ENCODE assay signal across 22 cellular contexts in genomic region chrX:136856050-136856449, GRCh38. TPM values are rescaled to one million over a fixed set of nuclear protein-coding genes. Genes with fewer than 3 reads are reported as not detected.
A peak's percentile ranks its signal among the peaks of the same experiment; 100 is the strongest.
DNase-seq lines count a peak whose midpoint lies in the region; ATAC-seq and TF ChIP-seq lines count a peak whose summit lies in the region.
"Had no signal": no experiment of that assay in that cellular context is flagged by ENCODE, and none has a peak within 500 bp of the region (broad histone marks: within the 10 kb centered on the region; RNA-seq: fewer than 3 reads in every experiment).

No MANE protein-coding gene starts in this region.

- POLR2A ChIA-PET in activated CD8-positive, alpha-beta T cell treated with anti-CD3 and anti-CD28 coated beads for 36 hours (lab: Charles Lee), result no interaction called here
- POLR2A ChIA-PET in activated CD8-positive, alpha-beta T cell treated with anti-CD3 and anti-CD28 coated beads, Interleukin-2, amount 10 ng/mL, durations not matched to agents 7 days and 5 days (lab: Charles Lee), result no interaction called here
- POLR2A ChIA-PET in activated B cell treated with CpG ODN at 0.5 μM for 24 hours (lab: Charles Lee), result no interaction called here

- no peak for ATAC-seq in activated CD8-positive, alpha-beta T cell treated with anti-CD3 and anti-CD28 coated beads for 36 hours
- ATAC-seq in activated CD8-positive, alpha-beta T cell treated with anti-CD3 and anti-CD28 coated beads, Interleukin-2, amount 10 ng/mL, durations not matched to agents 7 days and 5 days, result no peak
- ATAC-seq in GM21717 (IDR thresholded peaks at IDR 0.05; ENCODE audit: unreplicated experiment), result peak; percentile 11
- no peak for ATAC-seq in activated B cell treated with CpG ODN at 0.5 μM for 24 hours (ENCODE audit: low read depth)
- no peak for ATAC-seq in stimulated activated effector memory CD8-positive, alpha-beta T cell treated with anti-CD3 and anti-CD28 coated beads, Interleukin-12 subunit alpha, Interleukin-12 subunit beta, amount 100 ng/mL, for 72 hours
- no peak for ATAC-seq in HG03095 (IDR thresholded peaks at IDR 0.05; ENCODE audit: unreplicated experiment)
- ATAC-seq: A549; left lobe of liver; stimulated activated naive CD8-positive, alpha-beta T cell treated with anti-CD3 and anti-CD28 coated beads, Interleukin-15, Interleukin-2, amounts not matched to agents 100 U/mL and 50 U/mL, for 24 hours had no signal

- H3K27ac Mint-ChIP-seq in activated CD8-positive, alpha-beta T cell treated with anti-CD3 and anti-CD28 coated beads for 36 hours, result peak overlapping the region; percentile 57
- H3K27ac Mint-ChIP-seq in activated CD8-positive, alpha-beta T cell treated with anti-CD3 and anti-CD28 coated beads, Interleukin-2, amount 10 ng/mL, durations not matched to agents 7 days and 5 days, result no peak overlapping the region
- peak overlapping the region; percentile 61 for H3K27ac Mint-ChIP-seq in activated B cell treated with CpG ODN at 0.5 μM for 24 hours
- peak overlapping the region; percentile 60 for H3K27ac Mint-ChIP-seq in stimulated activated effector memory CD8-positive, alpha-beta T cell treated with anti-CD3 and anti-CD28 coated beads, Interleukin-12 subunit alpha, Interleukin-12 subunit beta, amount 100 ng/mL, for 72 hours

- TF ChIP-seq CTCF in activated CD8-positive, alpha-beta T cell treated with anti-CD3 and anti-CD28 coated beads for 36 hours (IDR thresholded peaks at IDR 0.05), result no peak
- TF ChIP-seq CTCF in activated B cell treated with CpG ODN at 0.5 μM for 24 hours (IDR thresholded peaks at IDR 0.05) (no peak), dorsolateral prefrontal cortex (IDR thresholded peaks at IDR 0.05 in 54 of 56, conservative IDR thresholded peaks at IDR 0.05 in 2 of 56; ENCODE audit: low read depth in 1 of 56, partially characterized antibody in 56 of 56) (no peak)

- no peak overlapping the region for H3K4me3 ChIP-seq in dorsolateral prefrontal cortex
- H3K4me3 ChIP-seq: A549 had no signal

- H3K4me3 Mint-ChIP-seq in activated CD8-positive, alpha-beta T cell treated with anti-CD3 and anti-CD28 coated beads for 36 hours, result no peak overlapping the region
- H3K4me3 Mint-ChIP-seq in activated CD8-positive, alpha-beta T cell treated with anti-CD3 and anti-CD28 coated beads, Interleukin-2, amount 10 ng/mL, durations not matched to agents 7 days and 5 days, result no peak overlapping the region
- H3K4me3 Mint-ChIP-seq in activated B cell treated with CpG ODN at 0.5 μM for 24 hours, result no peak overlapping the region
- no peak overlapping the region for H3K4me3 Mint-ChIP-seq in stimulated activated effector memory CD8-positive, alpha-beta T cell treated with anti-CD3 and anti-CD28 coated beads, Interleukin-12 subunit alpha, Interleukin-12 subunit beta, amount 100 ng/mL, for 72 hours
- H3K4me3 Mint-ChIP-seq: CD4-positive, alpha-beta memory T cell had no signal

- peaks cover 23% of the 10 kb centered on the region for H3K4me1 Mint-ChIP-seq in activated CD8-positive, alpha-beta T cell treated with anti-CD3 and anti-CD28 coated beads for 36 hours (ENCODE audit: low read depth)
- H3K4me1 Mint-ChIP-seq in activated CD8-positive, alpha-beta T cell treated with anti-CD3 and anti-CD28 coated beads, Interleukin-2, amount 10 ng/mL, durations not matched to agents 7 days and 5 days (ENCODE audit: low read depth), result peaks cover 10% of the 10 kb centered on the region
- H3K4me1 Mint-ChIP-seq in activated B cell treated with CpG ODN at 0.5 μM for 24 hours, result peaks cover 14% of the 10 kb centered on the region
- H3K4me1 Mint-ChIP-seq in stimulated activated effector memory CD8-positive, alpha-beta T cell treated with anti-CD3 and anti-CD28 coated beads, Interleukin-12 subunit alpha, Interleukin-12 subunit beta, amount 100 ng/mL, for 72 hours, result peaks cover 24% of the 10 kb centered on the region

- peaks cover 23% of the 10 kb centered on the region for H3K36me3 Mint-ChIP-seq in activated CD8-positive, alpha-beta T cell treated with anti-CD3 and anti-CD28 coated beads for 36 hours (ENCODE audit: low read depth)
- H3K36me3 Mint-ChIP-seq in activated CD8-positive, alpha-beta T cell treated with anti-CD3 and anti-CD28 coated beads, Interleukin-2, amount 10 ng/mL, durations not matched to agents 7 days and 5 days (ENCODE audit: low read depth), result peaks cover 45% of the 10 kb centered on the region
- H3K36me3 Mint-ChIP-seq in activated B cell treated with CpG ODN at 0.5 μM for 24 hours (ENCODE audit: low read depth), result peaks cover 40% of the 10 kb centered on the region
- H3K36me3 Mint-ChIP-seq in stimulated activated effector memory CD8-positive, alpha-beta T cell treated with anti-CD3 and anti-CD28 coated beads, Interleukin-12 subunit alpha, Interleukin-12 subunit beta, amount 100 ng/mL, for 72 hours, result peaks cover 68% of the 10 kb centered on the region

- no peaks in the 10 kb centered on the region for H3K27me3 Mint-ChIP-seq in activated CD8-positive, alpha-beta T cell treated with anti-CD3 and anti-CD28 coated beads for 36 hours
- H3K27me3 Mint-ChIP-seq in activated CD8-positive, alpha-beta T cell treated with anti-CD3 and anti-CD28 coated beads, Interleukin-2, amount 10 ng/mL, durations not matched to agents 7 days and 5 days (ENCODE audit: low read depth), result no peaks in the 10 kb centered on the region
- H3K27me3 Mint-ChIP-seq in activated B cell treated with CpG ODN at 0.5 μM for 24 hours, result no peaks in the 10 kb centered on the region
- H3K27me3 Mint-ChIP-seq: CD4-positive, alpha-beta memory T cell had no signal

- CTCF ChIA-PET in activated CD8-positive, alpha-beta T cell treated with anti-CD3 and anti-CD28 coated beads for 36 hours (lab: Charles Lee), result no interaction called here
- CTCF ChIA-PET in activated CD8-positive, alpha-beta T cell treated with anti-CD3 and anti-CD28 coated beads, Interleukin-2, amount 10 ng/mL, durations not matched to agents 7 days and 5 days (lab: Charles Lee), result no interaction called here
- CTCF ChIA-PET in activated B cell treated with CpG ODN at 0.5 μM for 24 hours (lab: Charles Lee), result no interaction called here

- no peak overlapping the region for H3K27ac ChIP-seq in dorsolateral prefrontal cortex
- H3K27ac ChIP-seq: A549, KMS-11 had no signal

- peaks cover 0 to 36% (median 0%) of the 10 kb centered on the region in 45 donors for H3K27me3 ChIP-seq in dorsolateral prefrontal cortex

- intact Hi-C loops in activated CD8-positive, alpha-beta T cell treated with anti-CD3 and anti-CD28 coated beads for 36 hours (cut with micrococcal nuclease), result no loop called here
- intact Hi-C loops in activated B cell treated with CpG ODN at 0.5 μM for 24 hours (cut with micrococcal nuclease), result no loop called here
- intact Hi-C loops in dorsolateral prefrontal cortex (cut with DNase I), result no loop called here

- no peak for DNase-seq in activated CD8-positive, alpha-beta T cell treated with anti-CD3 and anti-CD28 coated beads for 36 hours
- DNase-seq in activated CD8-positive, alpha-beta T cell treated with anti-CD3 and anti-CD28 coated beads, Interleukin-2, amount 10 ng/mL, durations not matched to agents 7 days and 5 days, result no peak
- DNase-seq in activated B cell treated with CpG ODN at 0.5 μM for 24 hours (no peak), mesenteric fat pad (ENCODE audit: low spot score) (no peak), dorsolateral prefrontal cortex (no peak)
- DNase-seq in stimulated activated effector memory CD8-positive, alpha-beta T cell treated with anti-CD3 and anti-CD28 coated beads, Interleukin-12 subunit alpha, Interleukin-12 subunit beta, amount 100 ng/mL, for 72 hours (ENCODE audit: low spot score in 2 of 2), result no peak
- DNase-seq: activated CD4-positive, alpha-beta T cell treated with anti-CD3 and anti-CD28 coated beads for 4 hours; activated effector memory CD4-positive, alpha-beta T cell treated with Interleukin-2 at 50 U/mL for 16 hours; AML-193; caudate nucleus; CD4-positive, alpha-beta memory T cell; DMS 273 treated with DMSO at 0.1 percent for 48 hours; HCEC 1CT; mesenchymal stem cell; NCI-H1436; NCI-H82; stimulated activated naive CD8-positive, alpha-beta T cell treated with anti-CD3 and anti-CD28 coated beads, Interleukin-15, Interleukin-2, amounts not matched to agents 100 U/mL and 50 U/mL, for 24 hours had no signal

- H3K9me3 Mint-ChIP-seq in activated CD8-positive, alpha-beta T cell treated with anti-CD3 and anti-CD28 coated beads for 36 hours, result no peaks in the 10 kb centered on the region
- H3K9me3 Mint-ChIP-seq in activated CD8-positive, alpha-beta T cell treated with anti-CD3 and anti-CD28 coated beads, Interleukin-2, amount 10 ng/mL, durations not matched to agents 7 days and 5 days (ENCODE audit: insufficient read depth), result no peaks in the 10 kb centered on the region
- no peaks in the 10 kb centered on the region for H3K9me3 Mint-ChIP-seq in activated B cell treated with CpG ODN at 0.5 μM for 24 hours
- H3K9me3 Mint-ChIP-seq in stimulated activated effector memory CD8-positive, alpha-beta T cell treated with anti-CD3 and anti-CD28 coated beads, Interleukin-12 subunit alpha, Interleukin-12 subunit beta, amount 100 ng/mL, for 72 hours, result no peaks in the 10 kb centered on the region

RNA-seq across cellular contexts. Expression of gene RBMX, which starts 24.5 kb away (rescaled TPM):
- 100 to 1,000 TPM; 285 TPM for total RNA-seq in activated CD8-positive, alpha-beta T cell treated with anti-CD3 and anti-CD28 coated beads for 36 hours
- 100 to 1,000 TPM; 265 to 276 TPM for total RNA-seq in activated CD8-positive, alpha-beta T cell treated with anti-CD3 and anti-CD28 coated beads, Interleukin-2, amount 10 ng/mL, durations not matched to agents 7 days and 5 days
- total RNA-seq in activated B cell treated with CpG ODN at 0.5 μM for 24 hours, result 259 and 260 TPM in 2 replicates
- total RNA-seq in mesenteric fat pad, result 105 TPM
- total RNA-seq in dorsolateral prefrontal cortex, result 100 to 1,000 TPM in 114 of 120 experiments, 10 to 100 TPM in 6; 79.1 to 161 (median 117) TPM
